In genomic region chr15:83335542-83335941, GRCh38 we compare ENCODE assay signal across 11 cellular contexts. TPM values are rescaled to one million over a fixed set of nuclear protein-coding genes. Genes with fewer than 3 reads are reported as not detected.
"Had no signal": no experiment of that assay in that cellular context is flagged by ENCODE, and none has a peak within 500 bp of the region (broad histone marks: within the 10 kb centered on the region; RNA-seq: fewer than 3 reads in every experiment).

No MANE protein-coding gene starts in this region.

RNA-seq across cellular contexts. Expression of gene BNC1, which starts 51.1 kb away (rescaled TPM):
- total RNA-seq: activated naive CD4-positive, alpha-beta T cell treated with anti-CD3 and anti-CD28 coated beads for 36 hours; activated naive CD4-positive, alpha-beta T cell treated with anti-CD3 and anti-CD28 coated beads, Interleukin-2, amount 50 U/mL, for 72 hours; activated naive CD8-positive, alpha-beta T cell treated with anti-CD3 and anti-CD28 coated beads for 36 hours; activated naive CD8-positive, alpha-beta T cell treated with anti-CD3 and anti-CD28 coated beads, Interleukin-2, amount 10 ng/mL, durations not matched to agents 7 days and 5 days; activated T-cell treated with anti-CD3 and anti-CD28 coated beads, Interleukin-2, amount 50 U/mL, for 4 hours; activated T-cell treated with anti-CD3 and anti-CD28 coated beads, Interleukin-2, amount 50 U/mL, for 72 hours; activated T-helper 1 cell treated with anti-CD3 and anti-CD28 coated beads, Interleukin-12 subunit alpha, Interleukin-12 subunit beta, Interleukin-2, Interleukin-4 antibody, amounts not matched to agents 30 ng/mL and 10 ng/mL and 1 ng/mL, durations not matched to agents 14 hours and 24 hours and 36 hours; activated T-helper 17 cell treated with anti-CD3 and anti-CD28 coated beads, Interleukin-2, amount 50 U/mL, for 72 hours; activated T-helper 2 cell treated with anti-CD3 and anti-CD28 coated beads, Interferon-gamma antibody, Interleukin-2, Interleukin-4, amounts not matched to agents 10 μg/mL and 5 μg/mL and 100 μg/mL, durations not matched to agents 14 hours and 24 hours and 36 hours; ascending aorta had no signal
- polyA plus RNA-seq: aorta had no signal
